ENCODE assay signal across 12 cellular contexts in genomic region chr20:45020236-45020886, GRCh38. TPM values are rescaled to one million over a fixed set of nuclear protein-coding genes. Genes with fewer than 3 reads are reported as not detected.
DNase-seq lines count a peak whose midpoint lies in the region; ATAC-seq and TF ChIP-seq lines count a peak whose summit lies in the region.
"Had no signal": no experiment of that assay in that cellular context is flagged by ENCODE, and none has a peak within 500 bp of the region (broad histone marks: within the 10 kb centered on the region; RNA-seq: fewer than 3 reads in every experiment).

No MANE protein-coding gene starts in this region.

- ATAC-seq in stimulated activated naive CD8-positive, alpha-beta T cell treated with anti-CD3 and anti-CD28 coated beads, Interleukin-15, amount 100 ng/mL, for 72 hours, result no peak
- ATAC-seq in RWPE2 (ENCODE audit: low read depth), result peak; percentile 84

- H3K4me3 ChIP-seq in RWPE2 (ENCODE audit: severe bottlenecking), result no peak overlapping the region
- H3K4me3 ChIP-seq: BLaER1 had no signal

- no peak for TF ChIP-seq CTCF in RWPE2 (IDR thresholded peaks at IDR 0.05; ENCODE audit: poor library complexity, severe bottlenecking)

- peaks cover 70% of the 10 kb centered on the region for H3K4me1 Mint-ChIP-seq in stimulated activated naive CD8-positive, alpha-beta T cell treated with anti-CD3 and anti-CD28 coated beads, Interleukin-15, Interleukin-2, amounts not matched to agents 100 ng/mL and 50 ng/mL, for 24 hours (ENCODE audit: low read depth)
- H3K4me1 Mint-ChIP-seq in stimulated activated naive CD8-positive, alpha-beta T cell treated with anti-CD3 and anti-CD28 coated beads, Interleukin-15, amount 100 ng/mL, for 72 hours, result peaks cover 41% of the 10 kb centered on the region
- peaks cover 65 to 95% of the 10 kb centered on the region in 2 donors for H3K4me1 Mint-ChIP-seq in immature natural killer cell

- H3K4me1 ChIP-seq in RWPE2 (ENCODE audit: insufficient read depth, poor library complexity, severe bottlenecking), result peaks cover 21% of the 10 kb centered on the region
- H3K4me1 ChIP-seq: BLaER1 had no signal

- no peak overlapping the region for H3K4me3 Mint-ChIP-seq in stimulated activated naive CD8-positive, alpha-beta T cell treated with anti-CD3 and anti-CD28 coated beads, Interleukin-15, Interleukin-2, amounts not matched to agents 100 ng/mL and 50 ng/mL, for 24 hours
- no peak overlapping the region for H3K4me3 Mint-ChIP-seq in stimulated activated naive CD8-positive, alpha-beta T cell treated with anti-CD3 and anti-CD28 coated beads, Interleukin-15, amount 100 ng/mL, for 72 hours
- H3K4me3 Mint-ChIP-seq in immature natural killer cell, result no peak overlapping the region
- H3K4me3 Mint-ChIP-seq: activated CD4-positive, alpha-beta T cell treated with anti-CD3 and anti-CD28 coated beads, Interleukin-2, amount 10 ng/mL, durations not matched to agents 7 days and 5 days had no signal

- no peaks in the 10 kb centered on the region for H3K27me3 Mint-ChIP-seq in stimulated activated naive CD8-positive, alpha-beta T cell treated with anti-CD3 and anti-CD28 coated beads, Interleukin-15, Interleukin-2, amounts not matched to agents 100 ng/mL and 50 ng/mL, for 24 hours
- H3K27me3 Mint-ChIP-seq in stimulated activated naive CD8-positive, alpha-beta T cell treated with anti-CD3 and anti-CD28 coated beads, Interleukin-15, amount 100 ng/mL, for 72 hours, result no peaks in the 10 kb centered on the region
- H3K27me3 Mint-ChIP-seq in immature natural killer cell (ENCODE audit: low read depth in 3 of 3), result peaks cover 0 to 2% (median 0%) of the 10 kb centered on the region in 3 donors
- H3K27me3 Mint-ChIP-seq: activated CD4-positive, alpha-beta T cell treated with anti-CD3 and anti-CD28 coated beads, Interleukin-2, amount 10 ng/mL, durations not matched to agents 7 days and 5 days had no signal

- no peaks in the 10 kb centered on the region for H3K27me3 ChIP-seq in RWPE2 (ENCODE audit: insufficient read depth, poor library complexity, severe bottlenecking)
- H3K27me3 ChIP-seq: BLaER1 had no signal

- no peaks in the 10 kb centered on the region for H3K9me3 ChIP-seq in RWPE2 (ENCODE audit: severe bottlenecking)
- H3K9me3 ChIP-seq: BLaER1 had no signal

- peak overlapping the region; percentile 4 for H3K27ac Mint-ChIP-seq in stimulated activated naive CD8-positive, alpha-beta T cell treated with anti-CD3 and anti-CD28 coated beads, Interleukin-15, Interleukin-2, amounts not matched to agents 100 ng/mL and 50 ng/mL, for 24 hours
- no peak overlapping the region for H3K27ac Mint-ChIP-seq in stimulated activated naive CD8-positive, alpha-beta T cell treated with anti-CD3 and anti-CD28 coated beads, Interleukin-15, amount 100 ng/mL, for 72 hours
- H3K27ac Mint-ChIP-seq in immature natural killer cell, result peak overlapping the region; percentile 19 to 84 (median 64)
- H3K27ac Mint-ChIP-seq: activated CD4-positive, alpha-beta T cell treated with anti-CD3 and anti-CD28 coated beads, Interleukin-2, amount 10 ng/mL, durations not matched to agents 7 days and 5 days had no signal

- H3K27ac ChIP-seq in RWPE2 (ENCODE audit: poor library complexity, severe bottlenecking), result no peak overlapping the region
- H3K27ac ChIP-seq: BLaER1 had no signal

- no peaks in the 10 kb centered on the region for H3K9me3 Mint-ChIP-seq in stimulated activated naive CD8-positive, alpha-beta T cell treated with anti-CD3 and anti-CD28 coated beads, Interleukin-15, Interleukin-2, amounts not matched to agents 100 ng/mL and 50 ng/mL, for 24 hours
- no peaks in the 10 kb centered on the region for H3K9me3 Mint-ChIP-seq in stimulated activated naive CD8-positive, alpha-beta T cell treated with anti-CD3 and anti-CD28 coated beads, Interleukin-15, amount 100 ng/mL, for 72 hours
- no peaks in the 10 kb centered on the region for H3K9me3 Mint-ChIP-seq in immature natural killer cell
- H3K9me3 Mint-ChIP-seq: activated CD4-positive, alpha-beta T cell treated with anti-CD3 and anti-CD28 coated beads, Interleukin-2, amount 10 ng/mL, durations not matched to agents 7 days and 5 days had no signal

- DNase-seq in stimulated activated naive CD8-positive, alpha-beta T cell treated with anti-CD3 and anti-CD28 coated beads, Interleukin-15, amount 100 ng/mL, for 72 hours, result no peak
- no peak for DNase-seq in RWPE2 (ENCODE audit: low spot score)
- no peak for DNase-seq in immature natural killer cell
- peak; percentile 45 for DNase-seq in ureter (ENCODE audit: low spot score)
- no peak for DNase-seq in SW480 (ENCODE audit: low spot score)
- DNase-seq in NCI-H1694 (lab: John Stamatoyannopoulos, UW), result no peak
- no peak for DNase-seq in NCI-H446 treated with DMSO at 0.1 percent for 48 hours (lab: John Stamatoyannopoulos, UW)
- DNase-seq: activated CD4-positive, alpha-beta T cell treated with anti-CD3 and anti-CD28 coated beads, Interleukin-2, amount 10 ng/mL, durations not matched to agents 7 days and 5 days; mesendoderm; NCI-H446 had no signal

- H3K36me3 ChIP-seq in RWPE2 (ENCODE audit: low read depth), result peaks cover 80% of the 10 kb centered on the region

- peaks cover 86% of the 10 kb centered on the region for H3K36me3 Mint-ChIP-seq in stimulated activated naive CD8-positive, alpha-beta T cell treated with anti-CD3 and anti-CD28 coated beads, Interleukin-15, Interleukin-2, amounts not matched to agents 100 ng/mL and 50 ng/mL, for 24 hours (ENCODE audit: low read depth)
- peaks cover 7 to 42% (median 25%) of the 10 kb centered on the region in 3 donors for H3K36me3 Mint-ChIP-seq in immature natural killer cell

RNA-seq across cellular contexts. Expression of gene STK4, which starts 54.0 kb away (rescaled TPM):
- polyA plus RNA-seq in immature natural killer cell, result 100 to 1,000 TPM; 122 to 256 (median 133) TPM
- total RNA-seq in ureter, result 53.3 TPM

Comparison
In these comparisons a context has a peak if more than half of its experiments do, and no peak if none do; other contexts are left out.
1. H3K27ac Mint-ChIP-seq: peak in stimulated activated naive CD8-positive, alpha-beta T cell treated with anti-CD3 and anti-CD28 coated beads, Interleukin-15, Interleukin-2, amounts not matched to agents 100 ng/mL and 50 ng/mL, for 24 hours (single experiment) and immature natural killer cell (6 of 6); none in stimulated activated naive CD8-positive, alpha-beta T cell treated with anti-CD3 and anti-CD28 coated beads, Interleukin-15, amount 100 ng/mL, for 72 hours (0 of 2).